Comparison of ENCODE assay signal across 9 cellular contexts in the genomic region with DNA sequence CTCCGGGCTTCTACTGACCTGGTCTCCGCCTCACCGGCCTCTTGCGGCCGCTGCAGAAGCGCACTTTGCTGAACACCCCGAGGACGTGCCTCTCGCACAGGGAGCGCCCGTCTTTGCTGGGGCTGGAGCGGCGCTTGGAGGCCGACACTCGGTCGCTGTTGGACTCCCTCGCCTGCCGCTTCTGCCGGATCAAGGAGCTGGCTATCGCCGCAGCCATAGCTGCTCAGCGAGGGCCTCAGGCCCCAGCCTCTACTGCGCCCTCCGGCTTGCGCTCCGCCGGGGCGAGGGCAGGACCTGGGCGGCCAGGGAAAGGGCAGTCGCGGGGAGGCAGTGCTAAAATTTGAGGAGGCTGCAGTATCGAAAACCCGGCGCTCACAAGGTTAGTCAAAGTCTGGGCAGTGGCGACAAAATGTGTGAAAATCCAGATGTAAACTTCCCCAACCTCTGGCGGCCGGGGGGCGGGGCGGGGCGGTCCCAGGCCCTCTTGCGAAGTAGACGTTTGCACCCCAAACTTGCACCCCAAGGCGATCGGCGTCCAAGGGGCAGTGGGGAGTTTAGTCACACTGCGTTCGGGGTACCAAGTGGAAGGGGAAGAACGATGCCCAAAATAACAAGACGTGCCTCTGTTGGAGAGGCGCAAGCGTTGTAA.
DNase-seq lines count a peak whose midpoint lies in the region; ATAC-seq and TF ChIP-seq lines count a peak whose summit lies in the region.
"Had no signal": no experiment of that assay in that cellular context is flagged by ENCODE, and none has a peak within 500 bp of the region (broad histone marks: within the 10 kb centered on the region; RNA-seq: fewer than 3 reads in every experiment).

No MANE protein-coding gene starts in this region.

- peaks cover 0 to 1% (median 0%) of the 10 kb centered on the region in 3 experiments; a peak in 3 of 7 replicates for H3K36me3 Mint-ChIP-seq in H9 (ENCODE audit: insufficient read depth in 1 of 3, low read depth in 3 of 3)
- no peaks in the 10 kb centered on the region for H3K36me3 Mint-ChIP-seq in effector memory CD8-positive, alpha-beta T cell (ENCODE audit: insufficient read depth)

- H3K4me3 ChIP-seq in cardiac fibroblast (replicated peaks in 1 of 2; ENCODE audit: low read depth in 2 of 2, low read length in 2 of 2) (peak overlapping the region; percentile 11 to 58), skeletal muscle tissue (ENCODE audit: low read length in 3 of 3) (peak overlapping the region; percentile 46 to 65 (median 56))

- no peaks in the 10 kb centered on the region for H3K79me2 ChIP-seq in H9 (ENCODE audit: insufficient read depth, low read length)

- H3K23ac ChIP-seq in H9 (ENCODE audit: insufficient read length, low read depth, low read length): no peak overlapping the region

- no peak overlapping the region for H4K91ac ChIP-seq in H9 (ENCODE audit: insufficient read length, low read depth, low read length)

- no peak overlapping the region for H3K27ac Mint-ChIP-seq in H9
- H3K27ac Mint-ChIP-seq in effector memory CD8-positive, alpha-beta T cell: no peak overlapping the region

- no peak overlapping the region for H3K14ac ChIP-seq in H9 (ENCODE audit: insufficient read depth, low read length)

- no peaks in the 10 kb centered on the region for H3K79me1 ChIP-seq in H9 (ENCODE audit: insufficient read depth, low read depth, low read length, poor library complexity, severe bottlenecking)

- no peak overlapping the region for H3K18ac ChIP-seq in H9 (ENCODE audit: insufficient read length, low read depth, low read length)

- H2BK120ac ChIP-seq in H9 (ENCODE audit: low read depth, low read length, poor library complexity, severe bottlenecking): no peak overlapping the region

- H2AK5ac ChIP-seq in H9 (ENCODE audit: insufficient read length, low read length): no peak overlapping the region

- no peaks in the 10 kb centered on the region for H3K36me3 ChIP-seq in skeletal muscle tissue (ENCODE audit: control insufficient read depth in 3 of 3, insufficient read depth in 3 of 3, low read length in 3 of 3)

- peaks cover 62% of the 10 kb centered on the region for H3K27me3 Mint-ChIP-seq in H9 (ENCODE audit: low read depth)
- H3K27me3 Mint-ChIP-seq in effector memory CD8-positive, alpha-beta T cell: peaks cover 22 to 38% of the 10 kb centered on the region in 2 donors

- H3K9ac ChIP-seq in H9 (ENCODE audit: extremely low read depth, insufficient read length, low read length): peak overlapping the region; percentile 47
- H3K9ac ChIP-seq in skeletal muscle tissue (ENCODE audit: low read depth in 1 of 3, low read length in 3 of 3): no peak overlapping the region

- no peak overlapping the region for H2BK12ac ChIP-seq in H9 (ENCODE audit: insufficient read length, low read depth, low read length)

- no peak overlapping the region for H2BK20ac ChIP-seq in H9 (ENCODE audit: low read depth, low read length, poor library complexity, severe bottlenecking)

- ATAC-seq in effector memory CD8-positive, alpha-beta T cell (replicated peaks): no peak

- H3K56ac ChIP-seq in H9 (ENCODE audit: insufficient read length, low read depth, low read length): no peak overlapping the region

- H2BK5ac ChIP-seq in H9 (ENCODE audit: insufficient read length, low read length): no peak overlapping the region

- no CpG with 5 or more reads among the region's 51 CpGs for WGBS in H9 (ENCODE audit: extremely low coverage, insufficient read length, low lambda C conversion rate)

- H3K9me3 ChIP-seq in H9 (ENCODE audit: control insufficient read depth, low read depth, low read length): no peaks in the 10 kb centered on the region
- H3K9me3 ChIP-seq in skeletal muscle tissue (ENCODE audit: control insufficient read depth in 3 of 3, low read length in 3 of 3): no peaks in the 10 kb centered on the region

- H3K4me3 Mint-ChIP-seq in H9: peak overlapping the region; percentile 77 to 95
- H3K4me3 Mint-ChIP-seq in effector memory CD8-positive, alpha-beta T cell: no peak overlapping the region

- no peak overlapping the region for H2BK15ac ChIP-seq in H9 (ENCODE audit: low read depth, low read length)

- TF ChIP-seq CTCF in H9 (conservative IDR thresholded peaks at IDR 0.05) (no peak; the same call in 2 of the 3 replicates), cardiac fibroblast (IDR thresholded peaks at IDR 0.05; ENCODE audit: low read depth, low read length) (no peak)

- H2AFZ ChIP-seq in H9 (ENCODE audit: low read length): no peak overlapping the region

- no peaks in the 10 kb centered on the region; a peak in 1 of 5 replicates for H3K9me3 Mint-ChIP-seq in H9
- peaks cover 0 to 9% of the 10 kb centered on the region in 2 donors for H3K9me3 Mint-ChIP-seq in effector memory CD8-positive, alpha-beta T cell

- H3K4me2 ChIP-seq in H9 (ENCODE audit: insufficient read depth, insufficient read length, low read length): peak overlapping the region; percentile 99

- DNase-seq in H9: peak; percentile 49
- peak; percentile 10 to 26 for DNase-seq in cardiac fibroblast (ENCODE audit: low read depth in 2 of 2)
- DNase-seq in iPS-NIHi11 (ENCODE audit: low spot score): peak; percentile 46
- no peak for DNase-seq in pons (ENCODE audit: low spot score)
- DNase-seq in effector memory CD8-positive, alpha-beta T cell: no peak
- DNase-seq in activated CD8-positive, alpha-beta memory T cell treated with anti-CD3 and anti-CD28 coated beads for 24 hours: no peak
- no peak for DNase-seq in SW480 (ENCODE audit: low spot score)
- DNase-seq: NCI-H774 had no signal

- no peak overlapping the region for H4K8ac ChIP-seq in H9 (replicated peaks; ENCODE audit: insufficient read length, low read depth, low read length)

- H3K27me3 ChIP-seq in H9 (ENCODE audit: insufficient read depth, low read length) (peaks cover 14% of the 10 kb centered on the region; the same call in 1 of the 2 replicates), skeletal muscle tissue (ENCODE audit: control insufficient read depth in 3 of 3, insufficient read depth in 3 of 3, low read length in 3 of 3) (peaks cover 15 to 22% (median 19%) of the 10 kb centered on the region in 3 donors)

- H3K23me2 ChIP-seq in H9 (ENCODE audit: insufficient read length, low read depth, low read length, poor library complexity, severe bottlenecking): peaks cover 21% of the 10 kb centered on the region

- peaks cover 23 to 25% of the 10 kb centered on the region in 2 experiments for H3K4me1 Mint-ChIP-seq in H9
- peaks cover 0 to 3% of the 10 kb centered on the region in 2 donors for H3K4me1 Mint-ChIP-seq in effector memory CD8-positive, alpha-beta T cell (ENCODE audit: low read depth in 2 of 2)

- H4K20me1 ChIP-seq in H9 (ENCODE audit: control insufficient read depth, insufficient read depth, insufficient read length): no peaks in the 10 kb centered on the region

- H3T11ph ChIP-seq in H9 (ENCODE audit: low read length): no peak overlapping the region

- H3K4me1 ChIP-seq in H9 (ENCODE audit: insufficient read depth, low read length): peaks cover 5% of the 10 kb centered on the region; the same call in 1 of the 2 replicates
- H3K4me1 ChIP-seq in skeletal muscle tissue (ENCODE audit: control insufficient read depth in 3 of 3, insufficient read depth in 3 of 3, low read length in 3 of 3): peaks cover 0 to 8% (median 3%) of the 10 kb centered on the region in 3 donors

- H3K4ac ChIP-seq in H9 (ENCODE audit: low read depth, low read length): no peak overlapping the region

- H4K5ac ChIP-seq in H9 (ENCODE audit: insufficient read length, low read depth, low read length): no peak overlapping the region

- H3K27ac ChIP-seq in H9 (ENCODE audit: insufficient read length, low read depth, low read length) (no peak overlapping the region), skeletal muscle tissue (ENCODE audit: low read depth, low read length) (no peak overlapping the region)

Comparison
In these comparisons a context has a peak if more than half of its experiments do, and no peak if none do; other contexts are left out.
1. DNase-seq: peak in H9 (single experiment), cardiac fibroblast (2 of 2) and iPS-NIHi11 (single experiment); none in pons (single experiment), effector memory CD8-positive, alpha-beta T cell (0 of 3), activated CD8-positive, alpha-beta memory T cell treated with anti-CD3 and anti-CD28 coated beads for 24 hours (single experiment) and SW480 (single experiment).
2. H3K4me3 Mint-ChIP-seq: peak in H9 (2 of 2); none in effector memory CD8-positive, alpha-beta T cell (0 of 2).